ENCODE assay signal across 1 cellular context in the genomic region with DNA sequence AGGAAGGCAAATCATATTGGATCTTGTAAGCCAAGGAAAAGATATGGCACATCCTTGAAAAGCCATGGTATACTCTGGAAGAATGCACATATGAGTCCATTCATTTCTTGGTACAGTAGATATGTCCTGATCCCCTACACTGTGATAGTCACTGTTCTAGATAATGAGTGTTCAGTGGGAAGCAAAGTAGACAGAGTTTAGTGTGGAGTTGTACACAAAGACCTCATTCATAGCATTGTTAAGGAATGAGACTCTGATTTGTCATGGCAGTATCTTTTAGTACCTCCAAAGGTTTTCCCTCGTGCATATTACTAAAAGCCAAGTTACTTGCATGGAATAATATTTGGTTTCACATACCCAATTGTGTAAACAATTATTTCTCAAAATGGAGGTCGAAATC.
TF ChIP-seq lines count a peak whose summit lies in the region.

No MANE protein-coding gene starts in this region.

TF ChIP-seq in H1, 55 proteins besides CTCF, POLR2A, EP300 and RAD21 (continued from another document):
- TF ChIP-seq CHD1 (IDR thresholded peaks at IDR 0.05; ENCODE audit: low read depth, low read length) = no peak
